In genomic region chr19:38924383-38924782, GRCh38 we compare ENCODE assay signal across 23 cellular contexts. TPM values are rescaled to one million over a fixed set of nuclear protein-coding genes. Genes with fewer than 3 reads are reported as not detected.
"Had no signal": no experiment of that assay in that cellular context is flagged by ENCODE, and none has a peak within 500 bp of the region (broad histone marks: within the 10 kb centered on the region; RNA-seq: fewer than 3 reads in every experiment).

No MANE protein-coding gene starts in this region.

- H3K27ac ChIP-seq: adrenal gland, coronary artery, lower lobe of right lung, prostate gland, testis, vagina had no signal

- H3K9me3 ChIP-seq: adrenal gland, heart left ventricle, lower lobe of right lung, prostate gland, testis, vagina had no signal

- ATAC-seq: heart left ventricle; left colon; lower lobe of right lung; SK-N-SH treated with all-trans-retinoic acid at 6 μM for 48 hours; stimulated activated memory B cell treated with anti-CD40 and anti-IgM and Interleukin-4, amounts not matched to agents 10 μg/mL and 1 μg/mL and 100 μg/mL, for 72 hours had no signal

- H3K4me1 ChIP-seq: prostate gland, testis had no signal

- H3K9me3 Mint-ChIP-seq: naive B cell; stimulated activated memory B cell treated with anti-CD40 and anti-IgM and Interleukin-4, amounts not matched to agents 10 μg/mL and 1 μg/mL and 100 μg/mL, for 72 hours; type B pancreatic cell had no signal

- H3K36me3 ChIP-seq: prostate gland had no signal

- H3K27ac Mint-ChIP-seq: activated naive CD8-positive, alpha-beta T cell; stimulated activated memory B cell treated with anti-CD40 and anti-IgM and Interleukin-4, amounts not matched to agents 10 μg/mL and 1 μg/mL and 100 μg/mL, for 72 hours; type B pancreatic cell had no signal

- H3K4me3 Mint-ChIP-seq: activated naive CD8-positive, alpha-beta T cell; naive B cell; stimulated activated memory B cell treated with anti-CD40 and anti-IgM and Interleukin-4, amounts not matched to agents 10 μg/mL and 1 μg/mL and 100 μg/mL, for 72 hours; type B pancreatic cell had no signal

- DNase-seq: activated CD4-positive, alpha-beta T cell treated with anti-CD3 and anti-CD28 coated beads for 1 hour; activated CD4-positive, alpha-beta T cell treated with anti-CD3 and anti-CD28 coated beads, Interleukin-2, amount 50 U/mL, for 1 hour; activated naive CD4-positive, alpha-beta T cell; activated T-cell treated with anti-CD3 and anti-CD28 coated beads for 4 hours; adrenal gland; left colon; lower lobe of right lung; mesendoderm; naive B cell; stimulated activated CD4-positive, alpha-beta T cell treated with anti-CD3 and anti-CD28 coated beads, Interleukin-4, amount 100 ng/mL, for 24 hours; T-helper 9 cell; testis had no signal

- H3K4me3 ChIP-seq: adrenal gland, coronary artery, heart left ventricle, lower lobe of right lung, prostate gland, testis, vagina had no signal

- H3K27me3 ChIP-seq: adrenal gland, heart left ventricle, testis, vagina had no signal

- H3K27me3 Mint-ChIP-seq: activated naive CD8-positive, alpha-beta T cell; naive B cell; stimulated activated memory B cell treated with anti-CD40 and anti-IgM and Interleukin-4, amounts not matched to agents 10 μg/mL and 1 μg/mL and 100 μg/mL, for 72 hours; type B pancreatic cell had no signal

RNA-seq across cellular contexts. Expression of gene CCER2, which starts 12.4 kb away (rescaled TPM):
- total RNA-seq: epithelial cell of proximal tubule, fibroblast of villous mesenchyme, lower lobe of right lung, osteoblast, vagina had no signal
